ENCODE assay signal across 14 cellular contexts in the genomic region with DNA sequence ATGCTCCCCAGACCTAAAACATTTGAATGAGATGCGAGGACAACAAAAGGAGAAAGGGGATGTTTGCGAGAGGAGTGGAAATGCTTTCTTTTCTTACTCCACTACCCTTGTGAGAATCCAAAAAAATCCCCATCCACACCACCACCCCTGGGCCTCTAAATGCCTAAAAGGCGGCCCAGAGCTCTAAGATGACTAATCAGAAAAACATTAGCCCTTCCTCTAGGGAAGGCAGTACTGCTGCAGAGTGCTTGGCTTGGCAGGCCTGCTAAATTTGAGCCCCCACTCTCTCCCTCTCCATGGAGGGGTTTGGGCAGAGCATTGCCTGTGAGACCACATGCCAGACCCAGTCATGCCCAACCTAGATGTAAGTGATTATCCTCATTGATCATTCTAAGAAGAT.
DNase-seq lines count a peak whose midpoint lies in the region; ATAC-seq, FAIRE-seq and TF ChIP-seq lines count a peak whose summit lies in the region.
"Had no signal": no experiment of that assay in that cellular context is flagged by ENCODE, and none has a peak within 500 bp of the region (broad histone marks: within the 10 kb centered on the region; RNA-seq: fewer than 3 reads in every experiment).

No MANE protein-coding gene starts in this region.

- no peaks in the 10 kb centered on the region for H4K20me1 ChIP-seq in H9 (ENCODE audit: control insufficient read depth, insufficient read depth, insufficient read length)
- H4K20me1 ChIP-seq in PC-9 (ENCODE audit: insufficient read depth), result no peaks in the 10 kb centered on the region

- H3K56ac ChIP-seq in H9 (ENCODE audit: insufficient read length, low read depth, low read length), result no peak overlapping the region

- H3K9me3 ChIP-seq in H9 (ENCODE audit: control insufficient read depth, low read depth, low read length) (no peaks in the 10 kb centered on the region), PC-9 (ENCODE audit: insufficient read depth, low read depth) (no peaks in the 10 kb centered on the region)
- H3K9me3 ChIP-seq: ascending aorta, right lobe of liver, suprapubic skin had no signal

- no peak overlapping the region for H3K9ac ChIP-seq in H9 (ENCODE audit: extremely low read depth, insufficient read length, low read length)

- no peak overlapping the region for H2BK120ac ChIP-seq in H9 (ENCODE audit: low read depth, low read length, poor library complexity, severe bottlenecking)

- WGBS in H9 (ENCODE audit: extremely low coverage, insufficient read length, low lambda C conversion rate), result no CpG with 5 or more reads among the region's 3 CpGs

- no peak overlapping the region for H3K27ac ChIP-seq in H9 (ENCODE audit: insufficient read length, low read depth, low read length)
- no peak overlapping the region for H3K27ac ChIP-seq in PC-9
- H3K27ac ChIP-seq: ascending aorta, right lobe of liver, suprapubic skin had no signal

- H3K14ac ChIP-seq in H9 (ENCODE audit: insufficient read depth, low read length), result no peak overlapping the region

- H4K91ac ChIP-seq in H9 (ENCODE audit: insufficient read length, low read depth, low read length), result no peak overlapping the region

- no peaks in the 10 kb centered on the region for H3K23me2 ChIP-seq in H9 (ENCODE audit: insufficient read length, low read depth, low read length, poor library complexity, severe bottlenecking)

- no peak overlapping the region for H3K4me2 ChIP-seq in H9 (ENCODE audit: insufficient read depth, insufficient read length, low read length)
- H3K4me2 ChIP-seq in PC-9, result no peak overlapping the region

- no peak overlapping the region for H2AK5ac ChIP-seq in H9 (ENCODE audit: insufficient read length, low read length)

- H3K4me1 Mint-ChIP-seq in H9 (peaks cover 14 to 21% of the 10 kb centered on the region in 2 experiments), endothelial cell (ENCODE audit: unreplicated experiment) (no peaks in the 10 kb centered on the region)
- H3K4me1 Mint-ChIP-seq: naive thymus-derived CD8-positive, alpha-beta T cell had no signal

- intact Hi-C loops in PC-9 (cut with micrococcal nuclease; ENCODE audit: unreplicated experiment), result no loop called here

- H4K8ac ChIP-seq in H9 (replicated peaks; ENCODE audit: insufficient read length, low read depth, low read length), result no peak overlapping the region

- no peak overlapping the region for H3T11ph ChIP-seq in H9 (ENCODE audit: low read length)

- H3K27ac Mint-ChIP-seq in H9 (peak overlapping the region in 2 of 3 experiments; percentile 58 to 77; a peak in 1 of 7 replicates), endothelial cell (ENCODE audit: unreplicated experiment) (no peak overlapping the region)
- H3K27ac Mint-ChIP-seq: effector memory CD8-positive, alpha-beta T cell; naive thymus-derived CD8-positive, alpha-beta T cell had no signal

- no peaks in the 10 kb centered on the region for H3K36me3 Mint-ChIP-seq in H9 (ENCODE audit: insufficient read depth in 1 of 3, low read depth in 3 of 3)
- H3K36me3 Mint-ChIP-seq in endothelial cell (ENCODE audit: low read depth, unreplicated experiment), result no peaks in the 10 kb centered on the region
- H3K36me3 Mint-ChIP-seq: naive thymus-derived CD8-positive, alpha-beta T cell had no signal

- H3K27me3 Mint-ChIP-seq in H9 (ENCODE audit: low read depth) (no peaks in the 10 kb centered on the region), endothelial cell (ENCODE audit: unreplicated experiment) (no peaks in the 10 kb centered on the region)
- H3K27me3 Mint-ChIP-seq: effector memory CD8-positive, alpha-beta T cell; naive thymus-derived CD8-positive, alpha-beta T cell had no signal

- no peak overlapping the region for H4K5ac ChIP-seq in H9 (ENCODE audit: insufficient read length, low read depth, low read length)

- no peak for ATAC-seq in HG02678 (IDR thresholded peaks at IDR 0.05; ENCODE audit: unreplicated experiment)
- ATAC-seq: effector memory CD8-positive, alpha-beta T cell; naive thymus-derived CD8-positive, alpha-beta T cell; right lobe of liver had no signal

- TF ChIP-seq CTCF in H9 (conservative IDR thresholded peaks at IDR 0.05) (no peak), PC-9 (conservative IDR thresholded peaks at IDR 0.05) (no peak), endothelial cell (IDR thresholded peaks at IDR 0.05; ENCODE audit: unreplicated experiment) (no peak)

- H3K23ac ChIP-seq in H9 (ENCODE audit: insufficient read length, low read depth, low read length), result no peak overlapping the region

- H2BK20ac ChIP-seq in H9 (ENCODE audit: low read depth, low read length, poor library complexity, severe bottlenecking), result no peak overlapping the region

- DNase-seq in H9 (peak; percentile 35), PC-9 (no peak), glomerular visceral epithelial cell (ENCODE audit: extremely low spot score) (peak; percentile 36), urothelium cell line (ENCODE audit: low spot score) (peak; percentile 54), amygdala (lab: John Stamatoyannopoulos, UW) (no peak), endothelial cell (ENCODE audit: low spot score) (no peak)
- DNase-seq: activated CD4-positive, alpha-beta T cell treated with anti-CD3 and anti-CD28 coated beads for 48 hours; effector memory CD8-positive, alpha-beta T cell; naive thymus-derived CD8-positive, alpha-beta T cell; NCI-H2171; right lobe of liver had no signal

- H2BK5ac ChIP-seq in H9 (ENCODE audit: insufficient read length, low read length), result no peak overlapping the region

- no peak overlapping the region for H3K18ac ChIP-seq in H9 (ENCODE audit: insufficient read length, low read depth, low read length)

- POLR2A ChIA-PET in PC-9 (lab: Charles Lee; ENCODE audit: unreplicated experiment), result no interaction called here

- no peaks in the 10 kb centered on the region for H3F3A ChIP-seq in PC-9 (ENCODE audit: insufficient read depth, low read depth)

- H2BK12ac ChIP-seq in H9 (ENCODE audit: insufficient read length, low read depth, low read length), result no peak overlapping the region

- H3K4ac ChIP-seq in H9 (ENCODE audit: low read depth, low read length), result no peak overlapping the region

- CTCF ChIA-PET in PC-9 (lab: Charles Lee), result no interaction called here

- no peak for FAIRE-seq in urothelium cell line (lab: Jason Lieb, UNC)

- H2BK15ac ChIP-seq in H9 (ENCODE audit: low read depth, low read length), result no peak overlapping the region

- H3K4me1 ChIP-seq in H9 (ENCODE audit: insufficient read depth, low read length) (0 out of 2 replicates have a peak, but pooled peaks cover 3% of the 10 kb centered on the region), PC-9 (replicated peaks; ENCODE audit: insufficient read depth) (no peaks in the 10 kb centered on the region)
- H3K4me1 ChIP-seq: ascending aorta, right lobe of liver, suprapubic skin had no signal

- H3K9me3 Mint-ChIP-seq in H9, result no peaks in the 10 kb centered on the region
- H3K9me3 Mint-ChIP-seq in endothelial cell (ENCODE audit: unreplicated experiment), result no peaks in the 10 kb centered on the region

- no peak overlapping the region for H3K4me3 ChIP-seq in PC-9
- H3K4me3 ChIP-seq: ascending aorta, right lobe of liver, suprapubic skin had no signal

- H2AFZ ChIP-seq in H9 (ENCODE audit: low read length) (no peak overlapping the region), PC-9 (0 out of 2 replicates have a peak overlapping the region, but pooled peaks have one; percentile 31)

- no peaks in the 10 kb centered on the region for H3K79me1 ChIP-seq in H9 (ENCODE audit: insufficient read depth, low read depth, low read length, poor library complexity, severe bottlenecking)

- no peaks in the 10 kb centered on the region for H3K36me3 ChIP-seq in PC-9 (ENCODE audit: low read depth)
- H3K36me3 ChIP-seq: ascending aorta, right lobe of liver, suprapubic skin had no signal

- H3K79me2 ChIP-seq in H9 (ENCODE audit: insufficient read depth, low read length) (no peaks in the 10 kb centered on the region), PC-9 (ENCODE audit: low read depth) (no peaks in the 10 kb centered on the region)

- H3K9me2 ChIP-seq in PC-9 (ENCODE audit: insufficient read depth), result no peaks in the 10 kb centered on the region

- H3K27me3 ChIP-seq in H9 (ENCODE audit: insufficient read depth, low read length) (no peaks in the 10 kb centered on the region), PC-9 (ENCODE audit: insufficient read depth, low read depth) (no peaks in the 10 kb centered on the region)
- H3K27me3 ChIP-seq: ascending aorta, right lobe of liver, suprapubic skin had no signal

- no peak overlapping the region for H3K4me3 Mint-ChIP-seq in H9
- H3K4me3 Mint-ChIP-seq in endothelial cell (ENCODE audit: unreplicated experiment), result no peak overlapping the region
- H3K4me3 Mint-ChIP-seq: effector memory CD8-positive, alpha-beta T cell; naive thymus-derived CD8-positive, alpha-beta T cell had no signal

- no TSS peak for BruUV-seq in PC-9 (replicated peaks; lab: Mats Ljungman, UMichigan)

Comparison
In these comparisons a context has a peak if more than half of its experiments do, and no peak if none do; other contexts are left out.
1. DNase-seq: peak in H9 (single experiment), glomerular visceral epithelial cell (single experiment) and urothelium cell line (single experiment); none in PC-9 (0 of 2), amygdala (0 of 56) and endothelial cell (single experiment).